In the genomic region with DNA sequence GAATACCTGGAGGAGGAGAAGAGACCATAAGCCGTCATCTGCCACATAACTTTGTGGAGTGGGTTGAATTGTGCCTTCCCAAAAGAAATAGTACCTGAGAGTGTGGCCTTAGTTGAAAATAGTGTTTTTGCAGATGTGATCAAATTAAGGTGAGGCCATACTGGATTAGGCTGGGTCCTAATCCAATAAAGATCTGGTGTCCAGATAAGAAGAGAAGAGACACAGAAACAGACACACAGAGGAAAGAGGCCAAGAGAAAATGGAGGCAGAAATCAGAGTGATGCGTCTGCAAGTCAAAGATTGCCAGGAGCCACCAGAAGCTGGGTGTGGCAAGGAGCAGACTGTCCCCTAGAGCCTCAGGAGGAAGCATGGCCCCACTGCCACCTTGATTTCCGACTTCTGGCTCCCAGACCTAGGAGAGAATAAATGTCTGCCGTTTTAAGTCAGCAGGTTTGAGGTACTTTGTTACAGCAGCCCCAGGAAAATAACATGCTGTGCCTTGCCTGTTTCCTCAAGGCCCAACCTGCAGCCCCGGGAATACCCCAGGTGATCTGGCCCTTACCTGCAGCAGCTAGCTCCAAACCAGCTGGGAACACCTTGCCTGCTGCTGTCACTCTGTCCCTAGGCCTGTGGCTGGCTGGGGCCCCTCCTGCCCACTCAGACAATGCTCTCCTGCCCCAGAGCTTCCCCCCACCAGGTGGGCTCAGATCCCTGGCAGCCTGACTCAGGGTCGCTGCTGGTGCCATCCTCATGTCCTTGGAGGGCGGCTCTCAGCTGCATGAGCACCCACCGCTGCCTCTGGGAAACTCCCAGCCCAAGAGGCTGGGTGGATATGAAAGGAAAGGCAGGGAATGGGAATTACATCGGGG, we compare ENCODE assay signal across 23 cellular contexts. TPM values are rescaled to one million over a fixed set of nuclear protein-coding genes. Genes with fewer than 3 reads are reported as not detected.
DNase-seq lines count a peak whose midpoint lies in the region; TF ChIP-seq lines count a peak whose summit lies in the region.
"Had no signal": no experiment of that assay in that cellular context is flagged by ENCODE, and none has a peak within 500 bp of the region (broad histone marks: within the 10 kb centered on the region; RNA-seq: fewer than 3 reads in every experiment).

No MANE protein-coding gene starts in this region.

- H3K27me3 Mint-ChIP-seq in glutamatergic neuron (ENCODE audit: unreplicated experiment), result peaks cover 7% of the 10 kb centered on the region

- H3K4me1 Mint-ChIP-seq in glutamatergic neuron (ENCODE audit: low read depth, unreplicated experiment), result peaks cover 6% of the 10 kb centered on the region

- H3K36me3 Mint-ChIP-seq in glutamatergic neuron (ENCODE audit: unreplicated experiment), result peaks cover 5% of the 10 kb centered on the region

- no peak overlapping the region for H3K27ac ChIP-seq in left ventricle myocardium inferior (replicated peaks)
- H3K27ac ChIP-seq in osteoblast (ENCODE audit: low read depth, low read length), result no peak overlapping the region
- H3K27ac ChIP-seq: GM23248, SJCRH30 had no signal

- H3K36me3 ChIP-seq in left ventricle myocardium inferior (no peaks in the 10 kb centered on the region), osteoblast (ENCODE audit: insufficient read depth, low read length) (no peaks in the 10 kb centered on the region)
- H3K36me3 ChIP-seq: SJCRH30 had no signal

- intact Hi-C loops in cardiac septum (cut with DNase I), result no loop called here
- intact Hi-C loops in left ventricle myocardium inferior (cut with micrococcal nuclease), result no loop called here

- no peaks in the 10 kb centered on the region for H3K79me2 ChIP-seq in osteoblast (ENCODE audit: insufficient read depth, low read length)

- H3K27ac Mint-ChIP-seq in glutamatergic neuron (ENCODE audit: unreplicated experiment), result no peak overlapping the region

- no peaks in the 10 kb centered on the region for H4K20me1 ChIP-seq in osteoblast (ENCODE audit: insufficient read depth, low read length)

- H3K4me3 ChIP-seq in left ventricle myocardium inferior (no peak overlapping the region), osteoblast (ENCODE audit: insufficient read depth, low read length) (no peak overlapping the region)
- H3K4me3 ChIP-seq: GM23248, SJCRH30 had no signal

- H3K4me2 ChIP-seq in osteoblast (ENCODE audit: insufficient read depth, low read length), result no peak overlapping the region

- DNase-seq in cardiac septum (ENCODE audit: low spot score), result peak; percentile 47
- DNase-seq in left ventricle myocardium inferior, result no peak
- DNase-seq in glutamatergic neuron, result no peak
- peak; percentile 52 for DNase-seq in osteoblast (ENCODE audit: insufficient read length, low spot score, missing footprints)
- DNase-seq in DMS53 (lab: John Stamatoyannopoulos, UW), result no peak
- DNase-seq in globus pallidus (ENCODE audit: low spot score), result no peak
- DNase-seq in amygdala (lab: John Stamatoyannopoulos, UW), result no peak
- DNase-seq: Calu3, DND-41, GM23248, H7, NCI-H1092, NCI-H1417 treated with DMSO at 0.1 percent for 48 hours, NCI-H1694 treated with DMSO at 0.1 percent for 48 hours, NCI-H2081 treated with DMSO at 0.1 percent for 48 hours, NCI-H2171 treated with DMSO at 0.1 percent for 48 hours, NCI-H345, NCI-H510A treated with DMSO at 0.1 percent for 48 hours, PC-3, SJCRH30 had no signal

- H3K27me3 ChIP-seq in left ventricle myocardium inferior (ENCODE audit: low read depth) (peaks cover 70% of the 10 kb centered on the region), osteoblast (ENCODE audit: insufficient read depth, low read length) (no peaks in the 10 kb centered on the region)
- H3K27me3 ChIP-seq: SJCRH30 had no signal

- H3K4me3 Mint-ChIP-seq in glutamatergic neuron (ENCODE audit: unreplicated experiment), result peak overlapping the region; percentile 10

- no peak for TF ChIP-seq CTCF in left ventricle myocardium inferior (IDR thresholded peaks at IDR 0.05; ENCODE audit: borderline replicate concordance)
- TF ChIP-seq CTCF in glutamatergic neuron (IDR thresholded peaks at IDR 0.05; ENCODE audit: partially characterized antibody, unreplicated experiment), result no peak
- TF ChIP-seq CTCF in osteoblast (IDR thresholded peaks at IDR 0.05; ENCODE audit: extremely low read depth, low read depth, low read length), result no peak

- H3K9me3 Mint-ChIP-seq in glutamatergic neuron (ENCODE audit: unreplicated experiment), result peaks cover 1% of the 10 kb centered on the region

- H3K9me3 ChIP-seq in left ventricle myocardium inferior (replicated peaks) (no peaks in the 10 kb centered on the region), osteoblast (ENCODE audit: low read depth, low read length) (no peaks in the 10 kb centered on the region)
- H3K9me3 ChIP-seq: SJCRH30 had no signal

- H3K4me1 ChIP-seq in left ventricle myocardium inferior (no peaks in the 10 kb centered on the region), osteoblast (ENCODE audit: insufficient read depth, low read length) (no peaks in the 10 kb centered on the region)
- H3K4me1 ChIP-seq: SJCRH30 had no signal

- H2AFZ ChIP-seq in osteoblast (ENCODE audit: low read length), result no peak overlapping the region
- H2AFZ ChIP-seq: GM23248 had no signal

RNA-seq across cellular contexts. Expression of a gene that starts 16.0 kb away (rescaled TPM):
- total RNA-seq in cardiac septum (0.03 TPM), left ventricle myocardium inferior (not detected), glutamatergic neuron (ENCODE audit: unreplicated experiment) (0.56 TPM), osteoblast (not detected in 2 replicates)
- total RNA-seq: Calu3, GM23248, HT-29, PC-3, Right ventricle myocardium inferior, RPMI7951, SJCRH30 had no signal

Comparison
In these comparisons a context has a peak if more than half of its experiments do, and no peak if none do; other contexts are left out.
1. DNase-seq: peak in cardiac septum (single experiment) and osteoblast (single experiment); none in left ventricle myocardium inferior (single experiment), glutamatergic neuron (single experiment), DMS53 (single experiment), globus pallidus (single experiment) and amygdala (0 of 56).